18 cellular contexts compared by ENCODE assay signal in the genomic region with DNA sequence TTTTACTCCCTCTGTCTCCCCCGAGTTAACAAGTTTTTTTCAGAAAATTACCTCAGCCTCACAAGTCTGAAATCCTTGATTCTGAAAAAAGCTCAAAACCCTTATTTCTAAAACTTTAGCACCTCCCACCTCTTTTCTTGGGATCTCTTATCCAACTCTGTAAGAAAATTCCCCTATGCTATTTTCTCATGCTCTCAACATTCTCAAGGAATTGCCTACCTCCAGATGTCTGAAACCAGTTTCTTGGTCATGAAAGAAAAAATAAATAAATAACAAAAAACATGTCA. TPM values are rescaled to one million over a fixed set of nuclear protein-coding genes. Genes with fewer than 3 reads are reported as not detected.
A peak's percentile ranks its signal among the peaks of the same experiment; 100 is the strongest.
DNase-seq lines count a peak whose midpoint lies in the region; ATAC-seq, FAIRE-seq and TF ChIP-seq lines count a peak whose summit lies in the region.
"Had no signal": no experiment of that assay in that cellular context is flagged by ENCODE, and none has a peak within 500 bp of the region (broad histone marks: within the 10 kb centered on the region; RNA-seq: fewer than 3 reads in every experiment).

No MANE protein-coding gene starts in this region.

- TF ChIP-seq EP300 in H1 (IDR thresholded peaks at IDR 0.05; ENCODE audit: borderline replicate concordance in 1 of 2, low read depth in 2 of 2, low read length in 2 of 2): no peak

- H4K8ac ChIP-seq in H1 (ENCODE audit: extremely low read depth, insufficient read depth, low read length): no peak overlapping the region

- H2AFZ ChIP-seq in H1 (ENCODE audit: low read length): peak overlapping the region; percentile 68
- H2AFZ ChIP-seq: PC-9 had no signal

- peak overlapping the region; percentile 87; the same call in 1 of the 2 replicates for H2BK5ac ChIP-seq in H1 (ENCODE audit: low read depth, low read length)

- no peak overlapping the region for H3K4ac ChIP-seq in H1 (replicated peaks; ENCODE audit: insufficient read length, low read depth, low read length)

- H3K4me3 ChIP-seq in HUES64 (ENCODE audit: low read length) (no peak overlapping the region), H1 (ENCODE audit: extremely low read depth in 1 of 4, insufficient read depth in 2 of 4, low read depth in 3 of 4, low read length in 4 of 4) (peak overlapping the region in 1 of 4 experiments; percentile 40; a peak in 1 of 8 replicates), mesodermal cell (ENCODE audit: extremely low read depth, insufficient read depth, low read length, poor library complexity, severe bottlenecking) (no peak overlapping the region), mucosa of descending colon (no peak overlapping the region)
- H3K4me3 ChIP-seq: HAP-1, PC-9 had no signal

- H3K4me1 ChIP-seq in HUES64 (ENCODE audit: insufficient read depth, low read length) (peaks cover 17% of the 10 kb centered on the region), H1 (replicated peaks in 1 of 4; ENCODE audit: control insufficient read depth in 3 of 4, insufficient read depth in 4 of 4, low read length in 3 of 4) (peaks cover 7 to 11% (median 10%) of the 10 kb centered on the region in 4 experiments; a peak in 5 of 7 replicates), mesodermal cell (ENCODE audit: control insufficient read depth, insufficient read depth, low read length, poor library complexity, severe bottlenecking) (no peaks in the 10 kb centered on the region), mucosa of descending colon (ENCODE audit: low read depth) (no peaks in the 10 kb centered on the region)
- H3K4me1 ChIP-seq: HAP-1 had no signal

- DNase-seq in H1 (ENCODE audit: low read depth in 1 of 2, low spot score in 2 of 2) (no peak), superior temporal gyrus (ENCODE audit: extremely low spot score) (peak; percentile 65), CD14-positive monocyte (ENCODE audit: low spot score) (no peak), NK-92 (lab: John Stamatoyannopoulos, UW; ENCODE audit: unreplicated experiment) (no peak), mucosa of descending colon (no peak)
- DNase-seq: KBM-7, NCI-H1417 treated with DMSO at 0.1 percent for 48 hours, NCI-H1930, NCI-H2171 treated with DMSO at 0.1 percent for 48 hours, NCI-H446 treated with DMSO at 0.1 percent for 48 hours, NCI-H748 treated with DMSO at 0.1 percent for 48 hours, PC-9 had no signal

- H3K56ac ChIP-seq in H1 (replicated peaks; ENCODE audit: insufficient read length, low read depth, low read length): no peak overlapping the region

- 56% methylated on average over 1 of the region's 1 CpG for WGBS in HUES64
- WGBS in H1 (ENCODE audit: extremely low coverage in 1 of 2, insufficient coverage in 1 of 2, insufficient read length in 1 of 2, insufficient replicate concordance in 2 of 2, low coverage in 1 of 2, low lambda C conversion rate in 2 of 2, missing lambda C conversion rate in 1 of 2), 2 experiments: 76% methylated on average over 1 of the region's 1 CpG; no CpG with 5 or more reads in 1 of the 2 experiments
- WGBS in mesodermal cell (ENCODE audit: insufficient coverage in 2 of 2), 2 experiments: 63 to 78% methylated on average over 1 of the region's 1 CpG

- no peak overlapping the region for H4K5ac ChIP-seq in H1 (ENCODE audit: insufficient read length, low read depth, low read length)

- H3K23me2 ChIP-seq in H1 (ENCODE audit: low read depth, low read length): no peaks in the 10 kb centered on the region

- H2BK120ac ChIP-seq in H1 (replicated peaks; ENCODE audit: low read depth, low read length): no peak overlapping the region

- no peak for TF ChIP-seq RAD21 in H1 (IDR thresholded peaks at IDR 0.05 in 1 of 2, conservative IDR thresholded peaks at IDR 0.05 in 1 of 2; ENCODE audit: low read depth in 2 of 2, low read length in 2 of 2)

- peak overlapping the region; percentile 51 to 57; a peak in 2 of 4 replicates for H3K4me2 ChIP-seq in H1 (ENCODE audit: insufficient read depth in 1 of 2, low read depth in 2 of 2, low read length in 2 of 2)
- H3K4me2 ChIP-seq: PC-9 had no signal

- H3K27me3 ChIP-seq in HUES64 (ENCODE audit: insufficient read depth, low read length) (no peaks in the 10 kb centered on the region), H1 (replicated peaks in 1 of 4; ENCODE audit: control insufficient read depth in 3 of 4, extremely low read depth in 1 of 4, insufficient read depth in 3 of 4, low read length in 3 of 4) (no peaks in the 10 kb centered on the region)

- H2AK5ac ChIP-seq in H1 (ENCODE audit: low read depth, low read length): no peak overlapping the region

- no peaks in the 10 kb centered on the region for H3K79me1 ChIP-seq in H1 (ENCODE audit: low read depth, low read length)

- peaks cover under 1 to 6% (median 2%) of the 10 kb centered on the region in 3 donors for H3K27me3 Mint-ChIP-seq in CD14-positive monocyte (ENCODE audit: low read depth in 3 of 3)

- no peaks in the 10 kb centered on the region for H4K20me1 ChIP-seq in H1 (replicated peaks in 1 of 2; ENCODE audit: control insufficient read depth in 1 of 2, insufficient read depth in 2 of 2, low read length in 2 of 2)

- no peak overlapping the region for H3K14ac ChIP-seq in H1 (ENCODE audit: insufficient read length)

- H2BK12ac ChIP-seq in H1 (ENCODE audit: low read depth, low read length): peak overlapping the region; percentile 50; the same call in 1 of the 2 replicates

- H3K4me3 Mint-ChIP-seq in CD14-positive monocyte: no peak overlapping the region

- intact Hi-C loops in CD14-positive monocyte (cut with micrococcal nuclease) (no loop called here), mucosa of descending colon (cut with DNase I, micrococcal nuclease) (no loop called here)

- H3K9ac ChIP-seq in HUES64 (ENCODE audit: low read depth, low read length) (peak overlapping the region; percentile 30; the same call in 1 of the 2 replicates), H1 (replicated peaks in 1 of 4; ENCODE audit: extremely low read depth in 1 of 4, low read depth in 3 of 4, low read length in 3 of 4) (no peak overlapping the region)

- H2BK15ac ChIP-seq in H1 (ENCODE audit: low read length): 0 out of 2 replicates have a peak overlapping the region, but pooled peaks have one; percentile 74

- CTCF ChIA-PET in H1 (lab: Charles Lee; ENCODE audit: partially characterized antibody): interaction anchor here (0.6 to 4.1 kb wide), 8 partner anchors 9 to 326 kb away, joined by 3 to 14 read pairs (median 4); no protein-coding TSS in a partner anchor

- no peaks in the 10 kb centered on the region for H3K9me3 Mint-ChIP-seq in CD14-positive monocyte

- no peaks in the 10 kb centered on the region for H3K36me3 ChIP-seq in HUES64 (ENCODE audit: insufficient read depth, low read length)
- H3K36me3 ChIP-seq in H1 (ENCODE audit: control insufficient read depth in 2 of 4, insufficient read depth in 4 of 4, low read length in 3 of 4): no peaks in the 10 kb centered on the region
- H3K36me3 ChIP-seq in mesodermal cell (ENCODE audit: control insufficient read depth, insufficient read depth, low read length): no peaks in the 10 kb centered on the region
- H3K36me3 ChIP-seq in mucosa of descending colon (ENCODE audit: low read depth): no peaks in the 10 kb centered on the region
- H3K36me3 ChIP-seq: HAP-1 had no signal

- no peak overlapping the region for H3K27ac Mint-ChIP-seq in CD14-positive monocyte

- TF ChIP-seq CTCF in H1 (IDR thresholded peaks at IDR 0.05; ENCODE audit: control extremely low read depth in 1 of 3, insufficient read depth in 1 of 3, low read depth in 1 of 3, low read length in 3 of 3) (no peak), CD14-positive monocyte (IDR thresholded peaks at IDR 0.05) (no peak), mucosa of descending colon (IDR thresholded peaks at IDR 0.05) (no peak)

- FAIRE-seq in H1 (lab: Jason Lieb, UNC): no peak
- FAIRE-seq: HTR-8/SVneo had no signal

- no peaks in the 10 kb centered on the region for H3K36me3 Mint-ChIP-seq in CD14-positive monocyte

- 0 out of 2 replicates have a peak overlapping the region, but pooled peaks have one; percentile 39 for H3K18ac ChIP-seq in H1 (ENCODE audit: extremely low read depth, low read length)

- H3K9me3 ChIP-seq in HUES64 (ENCODE audit: insufficient read depth, low read depth, low read length) (no peaks in the 10 kb centered on the region), H1 (ENCODE audit: insufficient read depth in 2 of 2, low read depth in 1 of 2, low read length in 1 of 2) (no peaks in the 10 kb centered on the region), mesodermal cell (ENCODE audit: control insufficient read depth, low read length) (no peaks in the 10 kb centered on the region), mucosa of descending colon (no peaks in the 10 kb centered on the region)
- H3K9me3 ChIP-seq: HAP-1 had no signal

- no peak for TF ChIP-seq POLR2A in H1 (IDR thresholded peaks at IDR 0.05; ENCODE audit: control extremely low read depth in 1 of 2, low read depth in 2 of 2, low read length in 2 of 2)

- no peaks in the 10 kb centered on the region for H3K79me2 ChIP-seq in H1 (ENCODE audit: control insufficient read depth in 1 of 2, insufficient read depth in 2 of 2, low read length in 2 of 2)

- H3K27ac ChIP-seq in HUES64 (ENCODE audit: low read depth, low read length) (no peak overlapping the region), H1 (ENCODE audit: low read depth, low read length) (no peak overlapping the region), mesodermal cell (ENCODE audit: low read depth, low read length, severe bottlenecking) (peak overlapping the region; percentile 49)
- H3K27ac ChIP-seq: C4-2B, HL-60, PC-9 had no signal

- no peak for ATAC-seq in mucosa of descending colon

- POLR2A ChIA-PET in H1 (lab: Charles Lee; ENCODE audit: partially characterized antibody): interaction anchor here (0.7 to 2.2 kb wide), 6 partner anchors 13 to 134 kb away, joined by 3 to 9 read pairs (median 5); partner anchors contain the start of gene SFPQ

- H4K91ac ChIP-seq in H1 (replicated peaks; ENCODE audit: insufficient read length, low read length): no peak overlapping the region

- no peaks in the 10 kb centered on the region for H3K4me1 Mint-ChIP-seq in CD14-positive monocyte

- H2BK20ac ChIP-seq in H1 (ENCODE audit: low read length): peak overlapping the region; percentile 92; the same call in 1 of the 2 replicates

- no peak overlapping the region for H3K23ac ChIP-seq in H1 (ENCODE audit: insufficient read length)

RNA-seq across cellular contexts. Expression of gene SFPQ, which starts 18.1 kb away (rescaled TPM):
- polyA plus RNA-seq in HUES64 (2013, experiment 1 of 2): 262 TPM
- polyA plus RNA-seq in HUES64 (2013, experiment 2 of 2): 260 TPM
- total RNA-seq in H1 (2021; fragmentation: NEBNext Ultra II Directional; extraction: Animal tissue kit (Norgen Biotek cat#: 25700)): 442 and 469 TPM in 2 replicates
- polyA plus RNA-seq in H1 (2011; rRNA removed) (109 and 118 TPM in 2 replicates), CD14-positive monocyte (10 to 100 TPM; 80.8 to 89.2 TPM)
- polyA plus RNA-seq in H1 (2011; cell fraction: cytosol; rRNA removed): 176 TPM
- 113 TPM for polyA plus RNA-seq in H1 (2011; cell fraction: nucleus; rRNA removed)
- 376 to 503 TPM (median 386 TPM) in 4 replicates for polyA plus RNA-seq in H1 (2012, experiment 1 of 2)
- 78.0 TPM for polyA plus RNA-seq in H1 (2012, experiment 2 of 2)
- 361 TPM for polyA plus RNA-seq in H1 (2013, experiment 1 of 2)
- polyA plus RNA-seq in H1 (2013, experiment 2 of 2): 325 TPM
- 94.7 and 99.9 TPM in 2 replicates for polyA minus RNA-seq in H1 (2011; rRNA and poly(A)+ RNA removed)
- polyA minus RNA-seq in H1 (2011; cell fraction: cytosol; rRNA and poly(A)+ RNA removed): 139 TPM
- polyA minus RNA-seq in H1 (2011; cell fraction: nucleus; rRNA and poly(A)+ RNA removed): 203 TPM
- polyA plus RNA-seq in mesodermal cell (2013, experiment 1 of 2): 108 TPM
- 158 TPM for polyA plus RNA-seq in mesodermal cell (2013, experiment 2 of 2)
- 100 to 1,000 TPM; 164 to 196 (median 174) TPM for total RNA-seq in mucosa of descending colon

RNA-seq across cellular contexts. Expression of gene ZMYM4, which starts 57.5 kb away (rescaled TPM):
- 41.4 TPM for polyA plus RNA-seq in HUES64 (2013, experiment 1 of 2)
- polyA plus RNA-seq in HUES64 (2013, experiment 2 of 2): 42.4 TPM
- 81.2 and 81.3 TPM in 2 replicates for total RNA-seq in H1 (2021; fragmentation: NEBNext Ultra II Directional; extraction: Animal tissue kit (Norgen Biotek cat#: 25700))
- polyA plus RNA-seq in H1 (2011; rRNA removed): 9.4 and 16.7 TPM in 2 replicates
- polyA plus RNA-seq in H1 (2011; cell fraction: cytosol; rRNA removed): 20.8 TPM
- 22.5 TPM for polyA plus RNA-seq in H1 (2011; cell fraction: nucleus; rRNA removed)
- polyA plus RNA-seq in H1 (2012, experiment 1 of 2): 23.2 to 38.9 TPM (median 27.2 TPM) in 4 replicates
- 1.2 TPM for polyA plus RNA-seq in H1 (2012, experiment 2 of 2)
- polyA plus RNA-seq in H1 (2013, experiment 1 of 2): 33.2 TPM
- 33.0 TPM for polyA plus RNA-seq in H1 (2013, experiment 2 of 2)
- polyA minus RNA-seq in H1 (2011; rRNA and poly(A)+ RNA removed): 57.5 and 89.8 TPM in 2 replicates
- polyA minus RNA-seq in H1 (2011; cell fraction: cytosol; rRNA and poly(A)+ RNA removed): 42.5 TPM
- 102 TPM for polyA minus RNA-seq in H1 (2011; cell fraction: nucleus; rRNA and poly(A)+ RNA removed)
- polyA plus RNA-seq in mesodermal cell (2013, experiment 1 of 2): 37.3 TPM
- 35.8 TPM for polyA plus RNA-seq in mesodermal cell (2013, experiment 2 of 2)
- polyA plus RNA-seq in CD14-positive monocyte: 10 to 100 TPM; 26.0 to 31.8 TPM
- total RNA-seq in mucosa of descending colon: 10 to 100 TPM; 30.5 to 46.6 (median 31.6) TPM
